1 cellular context compared by ENCODE assay signal in the genomic region with DNA sequence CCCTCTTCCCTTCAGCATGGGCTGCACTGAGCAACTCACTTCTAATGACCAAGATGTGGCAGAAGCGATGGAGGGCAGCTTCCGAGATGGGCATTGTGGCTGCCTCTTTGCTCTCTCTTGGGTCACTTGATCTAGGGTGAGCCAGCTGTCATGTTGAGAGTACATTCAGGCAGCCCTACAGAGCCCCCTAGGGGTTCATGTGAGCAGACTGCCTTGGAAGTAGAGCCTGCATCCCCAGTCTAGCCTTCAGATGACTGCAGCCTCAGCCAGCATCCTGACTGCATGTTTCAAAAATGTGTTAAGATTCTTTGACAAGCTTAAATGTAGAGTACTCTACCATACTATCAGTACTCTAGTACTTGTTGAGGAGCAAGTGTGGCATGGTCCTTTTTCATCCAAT.
TF ChIP-seq lines count a peak whose summit lies in the region.

No MANE protein-coding gene starts in this region.

TF ChIP-seq in SK-N-SH treated with all-trans-retinoic acid at 6 μM for 48 hours, 23 proteins besides CTCF, POLR2A, EP300 and RAD21 (continued from another document):
- TF ChIP-seq TOX (CRISPR knock-in tag; IDR thresholded peaks at IDR 0.05; ENCODE audit: borderline replicate concordance), result no peak
- no peak for TF ChIP-seq BACH2 (CRISPR knock-in tag; IDR thresholded peaks at IDR 0.05; ENCODE audit: borderline replicate concordance)
- TF ChIP-seq PPARA (CRISPR knock-in tag; IDR thresholded peaks at IDR 0.05; ENCODE audit: borderline replicate concordance), result no peak
